ENCODE assay signal across 1 cellular context in the genomic region with DNA sequence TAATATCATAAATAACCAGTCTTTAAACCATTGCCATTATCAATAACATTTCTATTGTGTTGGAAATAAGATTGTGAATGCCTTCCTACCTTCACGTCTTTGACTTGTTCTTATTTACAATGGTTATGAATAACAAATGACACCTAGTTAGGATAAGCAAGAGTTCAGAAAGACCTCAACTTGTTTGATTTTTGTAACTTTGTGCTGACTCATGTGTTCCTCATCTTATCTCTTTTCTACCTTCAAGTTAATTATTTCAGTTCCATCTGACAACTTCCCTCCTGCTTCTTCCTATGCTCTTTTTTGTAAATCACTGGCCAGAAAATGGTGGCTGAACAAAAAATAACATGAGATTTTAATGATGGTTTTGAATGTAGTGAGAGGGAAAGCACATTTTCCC.
TF ChIP-seq lines count a peak whose summit lies in the region.

No MANE protein-coding gene starts in this region.

TF ChIP-seq in GM23338, 12 proteins besides CTCF, POLR2A, EP300 and RAD21 (continued from another document):
- TF ChIP-seq, protein P1, sequence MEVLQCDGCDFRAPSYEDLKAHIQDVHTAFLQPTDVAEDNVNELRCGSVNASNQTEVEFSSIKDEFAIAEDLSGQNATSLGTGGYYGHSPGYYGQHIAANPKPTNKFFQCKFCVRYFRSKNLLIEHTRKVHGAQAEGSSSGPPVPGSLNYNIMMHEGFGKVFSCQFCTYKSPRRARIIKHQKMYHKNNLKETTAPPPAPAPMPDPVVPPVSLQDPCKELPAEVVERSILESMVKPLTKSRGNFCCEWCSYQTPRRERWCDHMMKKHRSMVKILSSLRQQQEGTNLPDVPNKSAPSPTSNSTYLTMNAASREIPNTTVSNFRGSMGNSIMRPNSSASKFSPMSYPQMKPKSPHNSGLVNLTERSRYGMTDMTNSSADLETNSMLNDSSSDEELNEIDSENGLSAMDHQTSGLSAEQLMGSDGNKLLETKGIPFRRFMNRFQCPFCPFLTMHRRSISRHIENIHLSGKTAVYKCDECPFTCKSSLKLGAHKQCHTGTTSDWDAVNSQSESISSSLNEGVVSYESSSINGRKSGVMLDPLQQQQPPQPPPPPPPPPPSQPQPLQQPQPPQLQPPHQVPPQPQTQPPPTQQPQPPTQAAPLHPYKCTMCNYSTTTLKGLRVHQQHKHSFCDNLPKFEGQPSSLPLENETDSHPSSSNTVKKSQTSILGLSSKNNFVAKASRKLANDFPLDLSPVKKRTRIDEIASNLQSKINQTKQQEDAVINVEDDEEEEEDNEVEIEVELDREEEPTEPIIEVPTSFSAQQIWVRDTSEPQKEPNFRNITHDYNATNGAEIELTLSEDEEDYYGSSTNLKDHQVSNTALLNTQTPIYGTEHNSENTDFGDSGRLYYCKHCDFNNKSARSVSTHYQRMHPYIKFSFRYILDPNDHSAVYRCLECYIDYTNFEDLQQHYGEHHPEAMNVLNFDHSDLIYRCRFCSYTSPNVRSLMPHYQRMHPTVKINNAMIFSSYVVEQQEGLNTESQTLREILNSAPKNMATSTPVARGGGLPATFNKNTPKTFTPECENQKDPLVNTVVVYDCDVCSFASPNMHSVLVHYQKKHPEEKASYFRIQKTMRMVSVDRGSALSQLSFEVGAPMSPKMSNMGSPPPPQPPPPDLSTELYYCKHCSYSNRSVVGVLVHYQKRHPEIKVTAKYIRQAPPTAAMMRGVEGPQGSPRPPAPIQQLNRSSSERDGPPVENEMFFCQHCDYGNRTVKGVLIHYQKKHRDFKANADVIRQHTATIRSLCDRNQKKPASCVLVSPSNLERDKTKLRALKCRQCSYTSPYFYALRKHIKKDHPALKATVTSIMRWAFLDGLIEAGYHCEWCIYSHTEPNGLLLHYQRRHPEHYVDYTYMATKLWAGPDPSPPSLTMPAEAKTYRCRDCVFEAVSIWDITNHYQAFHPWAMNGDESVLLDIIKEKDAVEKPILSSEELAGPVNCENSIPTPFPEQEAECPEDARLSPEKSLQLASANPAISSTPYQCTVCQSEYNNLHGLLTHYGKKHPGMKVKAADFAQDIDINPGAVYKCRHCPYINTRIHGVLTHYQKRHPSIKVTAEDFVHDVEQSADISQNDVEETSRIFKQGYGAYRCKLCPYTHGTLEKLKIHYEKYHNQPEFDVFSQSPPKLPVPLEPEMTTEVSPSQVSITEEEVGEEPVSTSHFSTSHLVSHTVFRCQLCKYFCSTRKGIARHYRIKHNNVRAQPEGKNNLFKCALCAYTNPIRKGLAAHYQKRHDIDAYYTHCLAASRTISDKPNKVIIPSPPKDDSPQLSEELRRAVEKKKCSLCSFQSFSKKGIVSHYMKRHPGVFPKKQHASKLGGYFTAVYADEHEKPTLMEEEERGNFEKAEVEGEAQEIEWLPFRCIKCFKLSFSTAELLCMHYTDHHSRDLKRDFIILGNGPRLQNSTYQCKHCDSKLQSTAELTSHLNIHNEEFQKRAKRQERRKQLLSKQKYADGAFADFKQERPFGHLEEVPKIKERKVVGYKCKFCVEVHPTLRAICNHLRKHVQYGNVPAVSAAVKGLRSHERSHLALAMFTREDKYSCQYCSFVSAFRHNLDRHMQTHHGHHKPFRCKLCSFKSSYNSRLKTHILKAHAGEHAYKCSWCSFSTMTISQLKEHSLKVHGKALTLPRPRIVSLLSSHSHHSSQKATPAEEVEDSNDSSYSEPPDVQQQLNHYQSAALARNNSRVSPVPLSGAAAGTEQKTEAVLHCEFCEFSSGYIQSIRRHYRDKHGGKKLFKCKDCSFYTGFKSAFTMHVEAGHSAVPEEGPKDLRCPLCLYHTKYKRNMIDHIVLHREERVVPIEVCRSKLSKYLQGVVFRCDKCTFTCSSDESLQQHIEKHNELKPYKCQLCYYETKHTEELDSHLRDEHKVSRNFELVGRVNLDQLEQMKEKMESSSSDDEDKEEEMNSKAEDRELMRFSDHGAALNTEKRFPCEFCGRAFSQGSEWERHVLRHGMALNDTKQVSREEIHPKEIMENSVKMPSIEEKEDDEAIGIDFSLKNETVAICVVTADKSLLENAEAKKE (CRISPR knock-in tag; IDR thresholded peaks at IDR 0.05) = no peak
- TF ChIP-seq POLR2AphosphoS5 (IDR thresholded peaks at IDR 0.05; ENCODE audit: low read depth) (no peak), NANOG (IDR thresholded peaks at IDR 0.05; ENCODE audit: borderline replicate concordance) (no peak), STAT1 (IDR thresholded peaks at IDR 0.05; ENCODE audit: unreplicated experiment) (no peak), EZH2phosphoT487 (IDR thresholded peaks at IDR 0.05; ENCODE audit: unreplicated experiment) (no peak)
